Comparison of ENCODE assay signal across 9 cellular contexts in the genomic region with DNA sequence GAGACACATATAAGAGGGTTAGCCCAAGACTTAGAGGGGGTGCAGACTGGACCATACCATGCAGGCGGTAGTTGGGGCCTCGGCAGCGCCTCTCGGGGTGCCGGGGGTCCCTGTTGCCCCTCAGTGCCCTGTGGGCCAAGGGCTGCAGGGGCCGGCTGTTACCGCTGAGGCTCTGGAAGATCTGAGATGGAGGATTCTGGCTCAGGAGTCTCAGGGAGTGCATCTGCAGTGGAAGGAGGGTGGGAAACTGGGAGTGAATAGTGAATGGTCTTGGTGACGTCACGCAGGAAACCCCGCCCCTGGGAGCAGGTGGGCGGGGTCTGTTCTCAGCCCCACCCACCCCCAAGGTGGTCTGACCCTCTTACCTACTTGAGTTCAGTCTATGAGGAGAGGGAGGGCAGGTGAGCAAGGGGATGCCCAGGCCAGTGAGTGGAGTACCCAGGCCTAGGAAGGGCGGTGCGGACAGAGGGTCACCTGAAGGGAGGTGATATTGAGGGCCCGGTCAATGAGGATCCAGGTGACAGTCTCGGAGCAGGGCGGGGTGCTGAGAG. TPM values are rescaled to one million over a fixed set of nuclear protein-coding genes. Genes with fewer than 3 reads are reported as not detected.
DNase-seq lines count a peak whose midpoint lies in the region; ATAC-seq, FAIRE-seq and TF ChIP-seq lines count a peak whose summit lies in the region.
"Had no signal": no experiment of that assay in that cellular context is flagged by ENCODE, and none has a peak within 500 bp of the region (broad histone marks: within the 10 kb centered on the region; RNA-seq: fewer than 3 reads in every experiment).

No MANE protein-coding gene starts in this region.

- FAIRE-seq in A549 (lab: Jason Lieb, UNC), result no peak

- no TSS peak for BruUV-seq in MCF 10A (replicated peaks; lab: Mats Ljungman, UMichigan)

- peaks cover 13 to 26% (median 20%) of the 10 kb centered on the region in 3 donors for H3K4me1 Mint-ChIP-seq in IgD-negative memory B cell
- H3K4me1 Mint-ChIP-seq in MCF 10A (ENCODE audit: insufficient read depth, unreplicated experiment), result peaks cover 15% of the 10 kb centered on the region
- peaks cover 46 to 63% (median 56%) of the 10 kb centered on the region in 3 donors for H3K4me1 Mint-ChIP-seq in naive B cell

- no peaks in the 10 kb centered on the region for H3K9me3 Mint-ChIP-seq in IgD-negative memory B cell
- no peaks in the 10 kb centered on the region for H3K9me3 Mint-ChIP-seq in MCF 10A (ENCODE audit: unreplicated experiment)
- peaks cover 0 to 7% (median 0%) of the 10 kb centered on the region in 7 donors for H3K9me3 Mint-ChIP-seq in naive B cell

- POLR2A ChIA-PET in A549 (lab: Yijun Ruan, JAX), result no interaction called here
- POLR2A ChIA-PET in MCF 10A (lab: Yijun Ruan, JAX), result interaction anchor here (0.6 kb wide), 1 partner anchor 169 kb away, joined by 4 read pairs; no protein-coding TSS in a partner anchor

- H3K4me1 ChIP-seq in A549, result peaks cover 30% of the 10 kb centered on the region

- H3K4me3 ChIP-seq in A549, result no peak overlapping the region

- peak overlapping the region; percentile 84 to 99 (median 98) for H3K27ac Mint-ChIP-seq in IgD-negative memory B cell
- peak overlapping the region; percentile 99 for H3K27ac Mint-ChIP-seq in MCF 10A (ENCODE audit: low read depth, unreplicated experiment)
- peak overlapping the region in 5 of 6 donors; percentile 92 to 100 (median 99) for H3K27ac Mint-ChIP-seq in naive B cell

- intact Hi-C loops in MCF 10A (cut with micrococcal nuclease), result no loop called here

- H3K27me3 Mint-ChIP-seq in IgD-negative memory B cell (no peaks in the 10 kb centered on the region), MCF 10A (ENCODE audit: insufficient read depth, unreplicated experiment) (peaks cover 10% of the 10 kb centered on the region), naive B cell (no peaks in the 10 kb centered on the region)

- peak overlapping the region; percentile 89 to 92 for H3K27ac ChIP-seq in A549

- DNase-seq in A549 (ENCODE audit: low read depth in 1 of 2, low spot score in 1 of 2), result no peak
- DNase-seq in MCF 10A (ENCODE audit: unreplicated experiment), result no peak
- no peak for DNase-seq in naive B cell
- DNase-seq in cerebellum (ENCODE audit: low spot score), result no peak
- DNase-seq in NCI-H2227 treated with DMSO at 0.1 percent for 48 hours (lab: John Stamatoyannopoulos, UW), result no peak
- DNase-seq in NCI-H1694 (lab: John Stamatoyannopoulos, UW), result no peak
- DNase-seq: cortex of kidney had no signal

- no peaks in the 10 kb centered on the region for H3K9me3 ChIP-seq in A549

- CTCF ChIA-PET in A549 (lab: Yijun Ruan, JAX), result interaction anchor here (1.7 kb wide), 1 partner anchor 36 kb away, joined by 4 read pairs; no protein-coding TSS in a partner anchor
- CTCF ChIA-PET in MCF 10A (lab: Yijun Ruan, JAX), result no interaction called here

- peak overlapping the region; percentile 83 to 98 (median 96) for H3K4me3 Mint-ChIP-seq in IgD-negative memory B cell
- H3K4me3 Mint-ChIP-seq in MCF 10A (ENCODE audit: unreplicated experiment), result no peak overlapping the region
- peak overlapping the region; percentile 88 to 99 (median 98) for H3K4me3 Mint-ChIP-seq in naive B cell

- TF ChIP-seq CTCF in A549 (IDR thresholded peaks at IDR 0.05) (no peak), MCF 10A (IDR thresholded peaks at IDR 0.05; ENCODE audit: unreplicated experiment) (no peak)

- ATAC-seq in A549 (no peak), naive B cell (ENCODE audit: low read depth in 2 of 2) (no peak), HG03460 (IDR thresholded peaks at IDR 0.05; ENCODE audit: unreplicated experiment) (no peak)

- TF ChIP-seq POLR2A in A549 (IDR thresholded peaks at IDR 0.05; ENCODE audit: low read length), result no peak

- WGBS in A549 (ENCODE audit: missing lambda C conversion rate), result 72% methylated on average over 16 of the region's 16 CpGs

- no peak for TF ChIP-seq EP300 in A549 (IDR thresholded peaks at IDR 0.05)

- peaks cover 7% of the 10 kb centered on the region for H3K36me3 Mint-ChIP-seq in IgD-negative memory B cell
- H3K36me3 Mint-ChIP-seq in MCF 10A (ENCODE audit: insufficient read depth, unreplicated experiment), result peaks cover 7% of the 10 kb centered on the region
- peaks cover 0 to 18% of the 10 kb centered on the region in 2 donors for H3K36me3 Mint-ChIP-seq in naive B cell

- H3K4me2 ChIP-seq in A549, result peak overlapping the region; percentile 100

- TF ChIP-seq RAD21 in A549 (conservative IDR thresholded peaks at IDR 0.05 in 1 of 2, IDR thresholded peaks at IDR 0.05 in 1 of 2), result no peak

TF ChIP-seq in A549, 52 proteins besides CTCF, POLR2A, EP300 and RAD21:
- TF ChIP-seq FOSL2 (IDR thresholded peaks at IDR 0.05), result no peak
- 0 out of 2 replicates have a peak, but pooled peaks have one; percentile 18 for TF ChIP-seq FOSL2 (CRISPR knock-in tag; IDR thresholded peaks at IDR 0.05)
- no peak for TF ChIP-seq CEBPB (IDR thresholded peaks at IDR 0.05)

RNA-seq across cellular contexts. Expression of a gene that starts 1.7 kb away (rescaled TPM):
- polyA plus RNA-seq in A549 (2011; rRNA removed) (1.8 and 2.5 TPM in 2 replicates), A549 (2017; fragmentation: RNase III; extraction: RNeasy Plus Mini Kit Qiagen cat#74134 plus additional on column Dnase treatment) (3.8 to 5.5 TPM (median 4.1 TPM) in 3 replicates), IgD-negative memory B cell (86.1 TPM), naive B cell (ENCODE audit: low read depth in 6 of 6) (10 to 100 TPM; 27.6 to 73.8 (median 46.4) TPM)
- polyA plus RNA-seq in A549 (2012; cell fraction: cytosol; rRNA removed), result 3.3 and 3.6 TPM in 2 replicates
- 2.1 and 2.5 TPM in 2 replicates for polyA plus RNA-seq in A549 (2012; cell fraction: nucleus; rRNA removed)
- polyA minus RNA-seq in A549 (2011; rRNA and poly(A)+ RNA removed), result 2.2 and 3.9 TPM in 2 replicates
- total RNA-seq in MCF 10A (2022) (0.25 and 0.56 TPM in 2 replicates), cerebellum (3.2 TPM)

RNA-seq across cellular contexts. Expression of a gene that starts 7.1 kb away (rescaled TPM):
- polyA plus RNA-seq in A549 (2011; rRNA removed) (8.8 and 9.8 TPM in 2 replicates), A549 (2017; fragmentation: RNase III; extraction: RNeasy Plus Mini Kit Qiagen cat#74134 plus additional on column Dnase treatment) (12.8 to 21.0 TPM (median 17.5 TPM) in 3 replicates), IgD-negative memory B cell (11.6 TPM), naive B cell (ENCODE audit: low read depth in 6 of 6) (10 to 100 TPM in 3 of 6 donors, 1 to 10 TPM in 3; 2.8 to 15.2 (median 10.6) TPM)
- 4.3 and 5.3 TPM in 2 replicates for polyA plus RNA-seq in A549 (2012; cell fraction: cytosol; rRNA removed)
- 3.4 and 12.5 TPM in 2 replicates for polyA plus RNA-seq in A549 (2012; cell fraction: nucleus; rRNA removed)
- 5.1 and 6.3 TPM in 2 replicates for polyA minus RNA-seq in A549 (2011; rRNA and poly(A)+ RNA removed)
- total RNA-seq in MCF 10A (2022) (2.6 and 2.9 TPM in 2 replicates), cerebellum (13.6 TPM)

RNA-seq across cellular contexts. Expression of a gene that starts 19.6 kb away (rescaled TPM):
- polyA plus RNA-seq in A549 (2011; rRNA removed) (5.5 and 6.1 TPM in 2 replicates), A549 (2017; fragmentation: RNase III; extraction: RNeasy Plus Mini Kit Qiagen cat#74134 plus additional on column Dnase treatment) (14.7 to 18.3 TPM (median 17.1 TPM) in 3 replicates), IgD-negative memory B cell (11.0 TPM), naive B cell (ENCODE audit: low read depth in 6 of 6) (10 to 100 TPM in 4 of 6 donors, 1 to 10 TPM in 2; 5.6 to 16.5 (median 10.8) TPM)
- 13.7 and 18.6 TPM in 2 replicates for polyA plus RNA-seq in A549 (2012; cell fraction: cytosol; rRNA removed)
- polyA plus RNA-seq in A549 (2012; cell fraction: nucleus; rRNA removed), result 37.8 and 64.1 TPM in 2 replicates
- polyA minus RNA-seq in A549 (2011; rRNA and poly(A)+ RNA removed), result 8.5 and 10.8 TPM in 2 replicates
- total RNA-seq in MCF 10A (2022) (16.3 and 18.2 TPM in 2 replicates), cerebellum (9.8 TPM)

RNA-seq across cellular contexts. Expression of a gene that starts 19.9 kb away (rescaled TPM):
- polyA plus RNA-seq in A549 (2011; rRNA removed) (1,390 and 1,780 TPM in 2 replicates), A549 (2017; fragmentation: RNase III; extraction: RNeasy Plus Mini Kit Qiagen cat#74134 plus additional on column Dnase treatment) (2,568 to 2,696 TPM (median 2,647 TPM) in 3 replicates), IgD-negative memory B cell (2,549 TPM), naive B cell (ENCODE audit: low read depth in 6 of 6) (1,000 to 10,000 TPM; 1,850 to 2,706 (median 2,170) TPM)
- 2,689 and 2,957 TPM in 2 replicates for polyA plus RNA-seq in A549 (2012; cell fraction: cytosol; rRNA removed)
- polyA plus RNA-seq in A549 (2012; cell fraction: nucleus; rRNA removed), result 2,348 and 2,474 TPM in 2 replicates
- 793 and 1,174 TPM in 2 replicates for polyA minus RNA-seq in A549 (2011; rRNA and poly(A)+ RNA removed)
- total RNA-seq in MCF 10A (2022) (1,536 and 1,736 TPM in 2 replicates), cerebellum (670 TPM)

RNA-seq across cellular contexts. Expression of a gene that starts 24.0 kb away (rescaled TPM):
- polyA plus RNA-seq in A549 (2011; rRNA removed), result 0.16 and 0.45 TPM in 2 replicates
- polyA plus RNA-seq in A549 (2012; cell fraction: cytosol; rRNA removed), result 0.13 and 0.25 TPM in 2 replicates
- polyA plus RNA-seq in A549 (2012; cell fraction: nucleus; rRNA removed), result 0.29 and 0.73 TPM in 2 replicates
- polyA plus RNA-seq in A549 (2017; fragmentation: RNase III; extraction: RNeasy Plus Mini Kit Qiagen cat#74134 plus additional on column Dnase treatment), result 0.24 to 0.45 TPM (median 0.41 TPM) in 3 replicates
- 0.45 and 0.73 TPM in 2 replicates for polyA minus RNA-seq in A549 (2011; rRNA and poly(A)+ RNA removed)
- polyA plus RNA-seq in IgD-negative memory B cell, result not detected
- 0.89 and 2.8 TPM in 2 replicates for total RNA-seq in MCF 10A (2022)
- polyA plus RNA-seq in naive B cell (ENCODE audit: low read depth in 6 of 6), result under 1 TPM in 1 of 6 donors, not detected in 5; 0.18 TPM
- not detected for total RNA-seq in cerebellum

Comparison
In these comparisons a context has a peak if more than half of its experiments do, and no peak if none do; other contexts are left out.
1. RNA of a gene that starts 1.7 kb away (polyA plus RNA-seq): 86.1 TPM in IgD-negative memory B cell (single experiment) and 27.6 to 73.8 TPM in naive B cell; 1.8 to 5.5 TPM in A549; every median in the first group is over 4 times any median in the second.
2. Peak in every context shown above with its lines, with median percentiles within 50 percentile points of each other: H3K27ac Mint-ChIP-seq.